8 cellular contexts compared by ENCODE assay signal in genomic region chr17:45131294-45131615, GRCh38. TPM values are rescaled to one million over a fixed set of nuclear protein-coding genes. Genes with fewer than 3 reads are reported as not detected.
DNase-seq lines count a peak whose midpoint lies in the region; ATAC-seq and TF ChIP-seq lines count a peak whose summit lies in the region.

No MANE protein-coding gene starts in this region.

- no peak for DNase-seq in activated CD8-positive, alpha-beta memory T cell treated with anti-CD3 and anti-CD28 coated beads, Interleukin-2, amount 10 ng/mL, durations not matched to agents 7 days and 5 days
- DNase-seq in activated CD8-positive, alpha-beta memory T cell treated with anti-CD3 and anti-CD28 coated beads, Interleukin-2, amount 50 U/mL, for 4 hours = no peak
- no peak for DNase-seq in activated naive CD8-positive, alpha-beta T cell treated with anti-CD3 and anti-CD28 coated beads, Interleukin-2, amount 10 ng/mL, durations not matched to agents 7 days and 5 days
- DNase-seq in immature natural killer cell = no peak
- DNase-seq in testis = no peak
- DNase-seq in MM.1S = no peak
- no peak for DNase-seq in D341Med (ENCODE audit: low spot score)
- no peak for DNase-seq in nucleus accumbens (lab: John Stamatoyannopoulos, UW)

- H3K27ac Mint-ChIP-seq in activated CD8-positive, alpha-beta memory T cell treated with anti-CD3 and anti-CD28 coated beads, Interleukin-2, amount 10 ng/mL, durations not matched to agents 7 days and 5 days = no peak overlapping the region
- no peak overlapping the region for H3K27ac Mint-ChIP-seq in activated naive CD8-positive, alpha-beta T cell treated with anti-CD3 and anti-CD28 coated beads, Interleukin-2, amount 10 ng/mL, durations not matched to agents 7 days and 5 days
- H3K27ac Mint-ChIP-seq in immature natural killer cell = no peak overlapping the region

- H3K4me3 ChIP-seq in testis (peak overlapping the region; percentile 82 to 97), MM.1S (ENCODE audit: low read length) (no peak overlapping the region)

- H3K9me2 ChIP-seq in MM.1S (replicated peaks; ENCODE audit: insufficient read depth, low read length) = no peaks in the 10 kb centered on the region

- no peaks in the 10 kb centered on the region for H3K9me3 Mint-ChIP-seq in activated CD8-positive, alpha-beta memory T cell treated with anti-CD3 and anti-CD28 coated beads, Interleukin-2, amount 10 ng/mL, durations not matched to agents 7 days and 5 days (ENCODE audit: low read depth)
- no peaks in the 10 kb centered on the region for H3K9me3 Mint-ChIP-seq in activated naive CD8-positive, alpha-beta T cell treated with anti-CD3 and anti-CD28 coated beads, Interleukin-2, amount 10 ng/mL, durations not matched to agents 7 days and 5 days
- no peaks in the 10 kb centered on the region for H3K9me3 Mint-ChIP-seq in immature natural killer cell

- CTCF ChIA-PET in activated CD8-positive, alpha-beta memory T cell treated with anti-CD3 and anti-CD28 coated beads, Interleukin-2, amount 10 ng/mL, durations not matched to agents 7 days and 5 days (lab: Charles Lee) = interaction anchor here (1.0 to 11.4 kb wide), 5 partner anchors 15 to 354 kb away, joined by 3 to 583 read pairs (median 9); partner anchors contain the start of genes HEXIM1 and HEXIM2

- no peak for TF ChIP-seq CTCF in testis (IDR thresholded peaks at IDR 0.05)
- TF ChIP-seq CTCF in MM.1S (IDR thresholded peaks at IDR 0.05; ENCODE audit: low read length) = no peak

- H3K4me1 ChIP-seq in testis (peaks cover 51% of the 10 kb centered on the region), MM.1S (ENCODE audit: low read length) (peaks cover 7% of the 10 kb centered on the region)

- no peaks in the 10 kb centered on the region for H3K9me3 ChIP-seq in testis
- no peaks in the 10 kb centered on the region for H3K9me3 ChIP-seq in MM.1S (replicated peaks; ENCODE audit: insufficient read depth, low read length)

- no peak overlapping the region for H3K9ac ChIP-seq in MM.1S (ENCODE audit: low read length)

- peaks cover 9% of the 10 kb centered on the region for H3K27me3 Mint-ChIP-seq in activated CD8-positive, alpha-beta memory T cell treated with anti-CD3 and anti-CD28 coated beads, Interleukin-2, amount 10 ng/mL, durations not matched to agents 7 days and 5 days
- peaks cover 13% of the 10 kb centered on the region for H3K27me3 Mint-ChIP-seq in activated naive CD8-positive, alpha-beta T cell treated with anti-CD3 and anti-CD28 coated beads, Interleukin-2, amount 10 ng/mL, durations not matched to agents 7 days and 5 days
- H3K27me3 Mint-ChIP-seq in immature natural killer cell (ENCODE audit: low read depth in 3 of 3) = peaks cover 8 to 10% (median 9%) of the 10 kb centered on the region in 3 donors

- no peaks in the 10 kb centered on the region for H4K20me1 ChIP-seq in MM.1S (ENCODE audit: insufficient read depth, low read length)

- TF ChIP-seq POLR2A in testis (IDR thresholded peaks at IDR 0.05) = no peak

- H3K27ac ChIP-seq in testis (peak overlapping the region; percentile 71 to 98), MM.1S (ENCODE audit: low read length) (no peak overlapping the region)

- peak overlapping the region; percentile 29 for H3K4me3 Mint-ChIP-seq in activated CD8-positive, alpha-beta memory T cell treated with anti-CD3 and anti-CD28 coated beads, Interleukin-2, amount 10 ng/mL, durations not matched to agents 7 days and 5 days
- H3K4me3 Mint-ChIP-seq in activated naive CD8-positive, alpha-beta T cell treated with anti-CD3 and anti-CD28 coated beads, Interleukin-2, amount 10 ng/mL, durations not matched to agents 7 days and 5 days = peak overlapping the region; percentile 64
- peak overlapping the region; percentile 44 to 93 (median 57) for H3K4me3 Mint-ChIP-seq in immature natural killer cell

- intact Hi-C loops in testis (cut with DNase I; ENCODE audit: low total_unique reads) = no loop called here

- no peaks in the 10 kb centered on the region for H3K27me3 ChIP-seq in testis
- 0 out of 2 replicates have a peak, but pooled peaks cover 8% of the 10 kb centered on the region for H3K27me3 ChIP-seq in MM.1S (replicated peaks; ENCODE audit: insufficient read depth, low read length)

- no peak for ATAC-seq in activated CD8-positive, alpha-beta memory T cell treated with anti-CD3 and anti-CD28 coated beads, Interleukin-2, amount 10 ng/mL, durations not matched to agents 7 days and 5 days
- no peak for ATAC-seq in activated naive CD8-positive, alpha-beta T cell treated with anti-CD3 and anti-CD28 coated beads, Interleukin-2, amount 10 ng/mL, durations not matched to agents 7 days and 5 days (ENCODE audit: low read depth)

- H3F3A ChIP-seq in MM.1S (ENCODE audit: insufficient read depth, low read length) = peaks cover 6% of the 10 kb centered on the region

- no peaks in the 10 kb centered on the region for H3K36me3 Mint-ChIP-seq in activated CD8-positive, alpha-beta memory T cell treated with anti-CD3 and anti-CD28 coated beads, Interleukin-2, amount 10 ng/mL, durations not matched to agents 7 days and 5 days
- H3K36me3 Mint-ChIP-seq in activated naive CD8-positive, alpha-beta T cell treated with anti-CD3 and anti-CD28 coated beads, Interleukin-2, amount 10 ng/mL, durations not matched to agents 7 days and 5 days = no peaks in the 10 kb centered on the region
- no peaks in the 10 kb centered on the region for H3K36me3 Mint-ChIP-seq in immature natural killer cell

- H3K79me2 ChIP-seq in MM.1S (ENCODE audit: low read length) = peaks cover 5% of the 10 kb centered on the region; the same call in 1 of the 2 replicates

- H2AFZ ChIP-seq in MM.1S (ENCODE audit: low read length) = no peak overlapping the region

- 43 to 66% methylated on average over 5 to 9 of the region's 9 CpGs for WGBS in testis, 2 donors

- POLR2A ChIA-PET in activated naive CD8-positive, alpha-beta T cell treated with anti-CD3 and anti-CD28 coated beads, Interleukin-2, amount 10 ng/mL, durations not matched to agents 7 days and 5 days (lab: Charles Lee) = interaction anchor here (0.6 kb wide), 1 partner anchor 56 kb away, joined by 6 read pairs; no protein-coding TSS in a partner anchor

- H3K4me2 ChIP-seq in MM.1S (ENCODE audit: low read depth, low read length) = no peak overlapping the region

- H3K4me1 Mint-ChIP-seq in activated CD8-positive, alpha-beta memory T cell treated with anti-CD3 and anti-CD28 coated beads, Interleukin-2, amount 10 ng/mL, durations not matched to agents 7 days and 5 days = peaks cover 14% of the 10 kb centered on the region
- H3K4me1 Mint-ChIP-seq in activated naive CD8-positive, alpha-beta T cell treated with anti-CD3 and anti-CD28 coated beads, Interleukin-2, amount 10 ng/mL, durations not matched to agents 7 days and 5 days = peaks cover 5% of the 10 kb centered on the region
- peaks cover 14 to 19% of the 10 kb centered on the region in 2 donors for H3K4me1 Mint-ChIP-seq in immature natural killer cell

- no peaks in the 10 kb centered on the region for H3K36me3 ChIP-seq in testis (ENCODE audit: low read depth, missing control alignments)
- H3K36me3 ChIP-seq in MM.1S (replicated peaks; ENCODE audit: insufficient read depth, low read length) = no peaks in the 10 kb centered on the region

RNA-seq across cellular contexts. Expression of gene PLCD3, which starts 1.1 kb away (rescaled TPM):
- total RNA-seq in activated CD8-positive, alpha-beta memory T cell treated with anti-CD3 and anti-CD28 coated beads, Interleukin-2, amount 10 ng/mL, durations not matched to agents 7 days and 5 days = 1 to 10 TPM; 2.6 to 5.2 TPM
- total RNA-seq in activated naive CD8-positive, alpha-beta T cell treated with anti-CD3 and anti-CD28 coated beads, Interleukin-2, amount 10 ng/mL, durations not matched to agents 7 days and 5 days = 1 to 10 TPM; 4.2 to 4.9 TPM
- polyA plus RNA-seq in immature natural killer cell (under 1 TPM in 1 of 3 donors, not detected in 2; 0.75 TPM), testis (ENCODE audit: insufficient read depth, low read depth, low replicate concordance) (62.2 TPM)
- 100 to 1,000 TPM in 1 of 2 donors, 10 to 100 TPM in 1; 86.3 to 106 TPM for total RNA-seq in testis

RNA-seq across cellular contexts. Expression of gene ACBD4, which starts 4.2 kb away (rescaled TPM):
- 10 to 100 TPM; 14.9 to 20.6 TPM for total RNA-seq in activated CD8-positive, alpha-beta memory T cell treated with anti-CD3 and anti-CD28 coated beads, Interleukin-2, amount 10 ng/mL, durations not matched to agents 7 days and 5 days
- total RNA-seq in activated naive CD8-positive, alpha-beta T cell treated with anti-CD3 and anti-CD28 coated beads, Interleukin-2, amount 10 ng/mL, durations not matched to agents 7 days and 5 days = 10 to 100 TPM; 24.5 to 25.0 TPM
- polyA plus RNA-seq in immature natural killer cell (10 to 100 TPM in 2 of 3 donors, 1 to 10 TPM in 1; 7.9 to 11.2 (median 10.4) TPM), testis (ENCODE audit: insufficient read depth, low read depth, low replicate concordance) (7.5 TPM)
- 1 to 10 TPM; 8.3 to 9.1 TPM for total RNA-seq in testis

RNA-seq across cellular contexts. Expression of gene HEXIM1, which starts 17.0 kb away (rescaled TPM):
- total RNA-seq in activated CD8-positive, alpha-beta memory T cell treated with anti-CD3 and anti-CD28 coated beads, Interleukin-2, amount 10 ng/mL, durations not matched to agents 7 days and 5 days = 10 to 100 TPM; 40.2 to 42.4 TPM
- total RNA-seq in activated naive CD8-positive, alpha-beta T cell treated with anti-CD3 and anti-CD28 coated beads, Interleukin-2, amount 10 ng/mL, durations not matched to agents 7 days and 5 days = 10 to 100 TPM; 33.6 to 33.7 TPM
- 1 to 10 TPM; 1.1 to 7.2 (median 3.0) TPM for polyA plus RNA-seq in immature natural killer cell
- total RNA-seq in testis = 10 to 100 TPM; 51.8 to 68.8 TPM
- polyA plus RNA-seq in testis (ENCODE audit: insufficient read depth, low read depth, low replicate concordance) = 38.8 TPM

RNA-seq across cellular contexts. Expression of gene HEXIM2, which starts 30.4 kb away (rescaled TPM):
- total RNA-seq in activated CD8-positive, alpha-beta memory T cell treated with anti-CD3 and anti-CD28 coated beads, Interleukin-2, amount 10 ng/mL, durations not matched to agents 7 days and 5 days = 1 to 10 TPM; 6.9 to 7.5 TPM
- 1 to 10 TPM; 6.7 to 7.7 TPM for total RNA-seq in activated naive CD8-positive, alpha-beta T cell treated with anti-CD3 and anti-CD28 coated beads, Interleukin-2, amount 10 ng/mL, durations not matched to agents 7 days and 5 days
- polyA plus RNA-seq in immature natural killer cell = 1 to 10 TPM; 1.9 to 7.4 (median 5.6) TPM
- total RNA-seq in testis = 10 to 100 TPM; 35.9 to 47.7 TPM
- 76.8 TPM for polyA plus RNA-seq in testis (ENCODE audit: insufficient read depth, low read depth, low replicate concordance)

Comparison
In these comparisons a context has a peak if more than half of its experiments do, and no peak if none do; other contexts are left out.
1. RNA of gene PLCD3, which starts 1.1 kb away (total RNA-seq): 86.3 to 106 TPM in testis; 2.6 to 5.2 TPM in activated CD8-positive, alpha-beta memory T cell treated with anti-CD3 and anti-CD28 coated beads, Interleukin-2, amount 10 ng/mL, durations not matched to agents 7 days and 5 days and 4.2 to 4.9 TPM in activated naive CD8-positive, alpha-beta T cell treated with anti-CD3 and anti-CD28 coated beads, Interleukin-2, amount 10 ng/mL, durations not matched to agents 7 days and 5 days; every median in the first group is over 10 times any median in the second.
2. Peak in every context shown above with its lines, with median percentiles within 50 percentile points of each other: H3K4me3 Mint-ChIP-seq.